ENCODE assay signal across 20 cellular contexts in genomic region chr7:101998029-101998903, GRCh38.
A peak's percentile ranks its signal among the peaks of the same experiment; 100 is the strongest.
DNase-seq lines count a peak whose midpoint lies in the region; ATAC-seq and TF ChIP-seq lines count a peak whose summit lies in the region.
"Had no signal": no experiment of that assay in that cellular context is flagged by ENCODE, and none has a peak within 500 bp of the region (broad histone marks: within the 10 kb centered on the region; RNA-seq: fewer than 3 reads in every experiment).

No MANE protein-coding gene starts in this region.

- no peaks in the 10 kb centered on the region for H3F3A ChIP-seq in OCI-LY1 (ENCODE audit: insufficient read depth, low read length)

- no peaks in the 10 kb centered on the region for H3K27me3 ChIP-seq in right atrium auricular region
- no peaks in the 10 kb centered on the region for H3K27me3 ChIP-seq in OCI-LY1 (ENCODE audit: insufficient read depth, low read length)
- H3K27me3 ChIP-seq: heart right ventricle had no signal

- H3K9ac ChIP-seq in OCI-LY1 (ENCODE audit: low read length), result peak overlapping the region; percentile 29
- H3K9ac ChIP-seq: parathyroid adenoma had no signal

- H3K4me3 ChIP-seq in right atrium auricular region (no peak overlapping the region), OCI-LY1 (ENCODE audit: low read depth, low read length, poor library complexity, severe bottlenecking) (no peak overlapping the region)
- H3K4me3 ChIP-seq: heart right ventricle, lower lobe of right lung, skin epidermis had no signal

- peaks cover 34 to 62% of the 10 kb centered on the region in 2 donors for H3K4me1 Mint-ChIP-seq in stimulated activated naive B cell treated with anti-CD40 and anti-IgM and Interleukin-4, amounts not matched to agents 10 μg/mL and 1 μg/mL and 100 μg/mL, for 72 hours
- H3K4me1 Mint-ChIP-seq: activated naive CD4-positive, alpha-beta T cell treated with anti-CD3 and anti-CD28 coated beads, Interleukin-2, amount 50 U/mL, for 24 hours had no signal

- peaks cover 51% of the 10 kb centered on the region for H3K79me2 ChIP-seq in OCI-LY1 (ENCODE audit: insufficient read depth, low read length)

- H3K36me3 ChIP-seq in right atrium auricular region (no peaks in the 10 kb centered on the region), OCI-LY1 (ENCODE audit: insufficient read depth, low read length) (peaks cover 37% of the 10 kb centered on the region; the same call in 1 of the 2 replicates)
- H3K36me3 ChIP-seq: heart right ventricle, lower lobe of right lung had no signal

- 0 out of 2 replicates have a peak, but pooled peaks cover 2% of the 10 kb centered on the region for H4K20me1 ChIP-seq in OCI-LY1 (ENCODE audit: insufficient read depth, low read length)

- TF ChIP-seq CTCF in right atrium auricular region (IDR thresholded peaks at IDR 0.05), result no peak
- TF ChIP-seq CTCF in OCI-LY1 (IDR thresholded peaks at IDR 0.05; ENCODE audit: low read length), result no peak

- intact Hi-C loops in Right ventricle myocardium inferior (cut with DNase I), result no loop called here

- no peaks in the 10 kb centered on the region for H3K9me3 Mint-ChIP-seq in stimulated activated naive B cell treated with anti-CD40 and anti-IgM and Interleukin-4, amounts not matched to agents 10 μg/mL and 1 μg/mL and 100 μg/mL, for 72 hours
- H3K9me3 Mint-ChIP-seq: activated naive CD4-positive, alpha-beta T cell treated with anti-CD3 and anti-CD28 coated beads, Interleukin-2, amount 50 U/mL, for 24 hours; activated T-cell treated with anti-CD3 and anti-CD28 coated beads, Interleukin-2, amount 50 U/mL, for 72 hours; immature natural killer cell had no signal

- no peaks in the 10 kb centered on the region for H3K9me2 ChIP-seq in OCI-LY1 (ENCODE audit: low read depth, low read length)

- H3K9me3 ChIP-seq in right atrium auricular region (no peaks in the 10 kb centered on the region), OCI-LY1 (ENCODE audit: low read length) (no peaks in the 10 kb centered on the region)
- H3K9me3 ChIP-seq: heart right ventricle, lower lobe of right lung had no signal

- H3K4me1 ChIP-seq in right atrium auricular region (peaks cover 0 to 17% of the 10 kb centered on the region in 2 donors), OCI-LY1 (ENCODE audit: insufficient read depth, low read length, severe bottlenecking) (peaks cover 83% of the 10 kb centered on the region)
- H3K4me1 ChIP-seq: lower lobe of right lung, parathyroid adenoma had no signal

- no peak overlapping the region for H2AFZ ChIP-seq in OCI-LY1 (ENCODE audit: low read length)
- H2AFZ ChIP-seq: parathyroid adenoma had no signal

- DNase-seq in Right ventricle myocardium inferior (ENCODE audit: missing footprints) (no peak), right atrium auricular region (ENCODE audit: low spot score) (no peak), NCI-H1930 (lab: John Stamatoyannopoulos, UW) (no peak), DMS114 treated with DMSO at 0.1 percent for 48 hours (lab: John Stamatoyannopoulos, UW; ENCODE audit: unreplicated experiment) (no peak)
- no peak for DNase-seq in stimulated activated naive B cell treated with anti-CD40 and anti-IgM and Interleukin-4, amounts not matched to agents 10 μg/mL and 1 μg/mL and 100 μg/mL, for 72 hours
- no peak for DNase-seq in activated T-cell treated with anti-CD3 and anti-CD28 coated beads, Interleukin-2, amount 50 U/mL, for 48 hours
- DNase-seq: 8988T; activated CD8-positive, alpha-beta memory T cell treated with anti-CD3 and anti-CD28 coated beads for 24 hours; activated T-cell treated with anti-CD3 and anti-CD28 coated beads, Interleukin-2, amount 50 U/mL, for 72 hours; heart right ventricle; immature natural killer cell; lower lobe of right lung; NCI-H1417 treated with DMSO at 0.1 percent for 48 hours; stimulated activated CD4-positive, alpha-beta T cell treated with anti-CD3 and anti-CD28 coated beads, Interleukin-4, amount 100 ng/mL, for 4 hours had no signal

- H3K4me2 ChIP-seq in OCI-LY1 (ENCODE audit: low read length), result peak overlapping the region; percentile 35

- peak; percentile 32 for ATAC-seq in Right ventricle myocardium inferior
- ATAC-seq in esophagus mucosa, result peak; percentile 17
- peak in 1 of 2 donors; percentile 10 for ATAC-seq in stimulated activated naive B cell treated with anti-CD40 and anti-IgM and Interleukin-4, amounts not matched to agents 10 μg/mL and 1 μg/mL and 100 μg/mL, for 72 hours (replicated peaks)
- ATAC-seq: activated CD4-positive, CD25-positive, alpha-beta regulatory T cell treated with anti-CD3 and anti-CD28 coated beads, Interleukin-2, amount 50 U/mL, for 24 hours; activated T-cell treated with anti-CD3 and anti-CD28 coated beads, Interleukin-2, amount 50 U/mL, for 72 hours had no signal

- peaks cover 10 to 14% of the 10 kb centered on the region in 2 donors for H3K36me3 Mint-ChIP-seq in stimulated activated naive B cell treated with anti-CD40 and anti-IgM and Interleukin-4, amounts not matched to agents 10 μg/mL and 1 μg/mL and 100 μg/mL, for 72 hours
- H3K36me3 Mint-ChIP-seq: immature natural killer cell had no signal

- H3K27ac Mint-ChIP-seq in stimulated activated naive B cell treated with anti-CD40 and anti-IgM and Interleukin-4, amounts not matched to agents 10 μg/mL and 1 μg/mL and 100 μg/mL, for 72 hours, result peak overlapping the region; percentile 25
- H3K27ac Mint-ChIP-seq: activated naive CD4-positive, alpha-beta T cell treated with anti-CD3 and anti-CD28 coated beads, Interleukin-2, amount 50 U/mL, for 24 hours; activated T-cell treated with anti-CD3 and anti-CD28 coated beads, Interleukin-2, amount 50 U/mL, for 72 hours; immature natural killer cell had no signal

- no peak overlapping the region for H3K4me3 Mint-ChIP-seq in stimulated activated naive B cell treated with anti-CD40 and anti-IgM and Interleukin-4, amounts not matched to agents 10 μg/mL and 1 μg/mL and 100 μg/mL, for 72 hours
- H3K4me3 Mint-ChIP-seq: activated naive CD4-positive, alpha-beta T cell treated with anti-CD3 and anti-CD28 coated beads, Interleukin-2, amount 50 U/mL, for 24 hours; activated T-cell treated with anti-CD3 and anti-CD28 coated beads, Interleukin-2, amount 50 U/mL, for 72 hours; immature natural killer cell had no signal

- H3K27ac ChIP-seq in right atrium auricular region (no peak overlapping the region), OCI-LY1 (ENCODE audit: low read depth, low read length, poor library complexity, severe bottlenecking) (peak overlapping the region; percentile 58)
- H3K27ac ChIP-seq: heart right ventricle, lower lobe of right lung, parathyroid adenoma, skin epidermis had no signal

- H3K27me3 Mint-ChIP-seq in stimulated activated naive B cell treated with anti-CD40 and anti-IgM and Interleukin-4, amounts not matched to agents 10 μg/mL and 1 μg/mL and 100 μg/mL, for 72 hours, result no peaks in the 10 kb centered on the region
- H3K27me3 Mint-ChIP-seq: activated naive CD4-positive, alpha-beta T cell treated with anti-CD3 and anti-CD28 coated beads, Interleukin-2, amount 50 U/mL, for 24 hours had no signal
